Comparison of ENCODE assay signal across 17 cellular contexts in genomic region chr3:180409170-180409569, GRCh38.
"Had no signal": no experiment of that assay in that cellular context is flagged by ENCODE, and none has a peak within 500 bp of the region (broad histone marks: within the 10 kb centered on the region; RNA-seq: fewer than 3 reads in every experiment).

No MANE protein-coding gene starts in this region.

- DNase-seq: activated CD4-positive, alpha-beta T cell treated with anti-CD3 and anti-CD28 coated beads, Interleukin-2, amount 50 U/mL, for 4 hours; activated gamma-delta T cell; activated T-cell treated with anti-CD3 and anti-CD28 coated beads, Interleukin-2, amount 50 U/mL, for 48 hours; amygdala; gastrocnemius medialis; heart right ventricle; kidney; midbrain; retina; small intestine; tibial artery had no signal

- H3K79me2 ChIP-seq: parathyroid adenoma had no signal

- H3K27me3 ChIP-seq: gastrocnemius medialis, heart right ventricle, tibial artery, vagina had no signal

- H3K27ac ChIP-seq: gastrocnemius medialis, heart right ventricle, parathyroid adenoma, tibial artery, vagina had no signal

- H3K36me3 ChIP-seq: gastrocnemius medialis, heart right ventricle, tibial artery, vagina had no signal

- H3K4me3 ChIP-seq: gastrocnemius medialis, heart right ventricle, tibial artery, vagina had no signal

- H3K4me1 ChIP-seq: gastrocnemius medialis, heart right ventricle, parathyroid adenoma, tibial artery, vagina had no signal

- H3K4me3 Mint-ChIP-seq: activated naive CD8-positive, alpha-beta T cell; T-helper 2 cell treated with Interferon-gamma antibody and Interleukin-4, amounts not matched to agents 5 μg/mL and 100 μg/mL, for 36 hours had no signal

- FAIRE-seq: endometrium, kidney, small intestine had no signal

- H2AFZ ChIP-seq: parathyroid adenoma had no signal

- H3K9ac ChIP-seq: parathyroid adenoma had no signal

- ATAC-seq: activated CD4-positive, CD25-positive, alpha-beta regulatory T cell treated with anti-CD3 and anti-CD28 coated beads, Interleukin-2, amount 50 U/mL, for 24 hours; gastrocnemius medialis; heart right ventricle had no signal

- H3K27ac Mint-ChIP-seq: activated naive CD8-positive, alpha-beta T cell; T-helper 2 cell treated with Interferon-gamma antibody and Interleukin-4, amounts not matched to agents 5 μg/mL and 100 μg/mL, for 36 hours had no signal

- H3K9me3 Mint-ChIP-seq: T-helper 2 cell treated with Interferon-gamma antibody and Interleukin-4, amounts not matched to agents 5 μg/mL and 100 μg/mL, for 36 hours had no signal

- H3K36me3 Mint-ChIP-seq: activated naive CD8-positive, alpha-beta T cell had no signal

- H3K9me3 ChIP-seq: gastrocnemius medialis, heart right ventricle, tibial artery, vagina had no signal
